In the genomic region with DNA sequence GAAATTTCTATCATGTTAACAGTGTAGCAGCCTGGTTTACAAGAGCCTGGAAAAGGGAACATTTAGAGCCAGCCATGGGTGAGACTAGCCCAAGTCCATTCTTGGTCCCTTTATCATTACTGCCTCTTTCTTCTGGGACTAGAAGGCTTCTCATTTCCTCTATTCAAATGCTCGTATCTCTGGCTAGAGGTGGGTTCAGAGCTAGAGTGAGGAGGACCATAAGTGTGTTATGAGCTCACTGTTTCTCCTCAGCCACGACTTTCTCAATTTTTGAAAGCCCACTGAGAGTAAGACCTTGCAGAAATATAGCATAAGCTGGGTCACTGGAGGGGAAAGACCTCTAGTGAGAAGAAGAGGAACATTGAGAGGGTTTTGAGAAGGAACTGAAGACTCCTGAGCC, we compare ENCODE assay signal across 1 cellular context.
TF ChIP-seq lines count a peak whose summit lies in the region.

No MANE protein-coding gene starts in this region.

TF ChIP-seq in SK-N-SH treated with all-trans-retinoic acid at 6 μM for 48 hours, 23 proteins besides CTCF, POLR2A, EP300 and RAD21 (continued from another document):
- TF ChIP-seq, protein P1, sequence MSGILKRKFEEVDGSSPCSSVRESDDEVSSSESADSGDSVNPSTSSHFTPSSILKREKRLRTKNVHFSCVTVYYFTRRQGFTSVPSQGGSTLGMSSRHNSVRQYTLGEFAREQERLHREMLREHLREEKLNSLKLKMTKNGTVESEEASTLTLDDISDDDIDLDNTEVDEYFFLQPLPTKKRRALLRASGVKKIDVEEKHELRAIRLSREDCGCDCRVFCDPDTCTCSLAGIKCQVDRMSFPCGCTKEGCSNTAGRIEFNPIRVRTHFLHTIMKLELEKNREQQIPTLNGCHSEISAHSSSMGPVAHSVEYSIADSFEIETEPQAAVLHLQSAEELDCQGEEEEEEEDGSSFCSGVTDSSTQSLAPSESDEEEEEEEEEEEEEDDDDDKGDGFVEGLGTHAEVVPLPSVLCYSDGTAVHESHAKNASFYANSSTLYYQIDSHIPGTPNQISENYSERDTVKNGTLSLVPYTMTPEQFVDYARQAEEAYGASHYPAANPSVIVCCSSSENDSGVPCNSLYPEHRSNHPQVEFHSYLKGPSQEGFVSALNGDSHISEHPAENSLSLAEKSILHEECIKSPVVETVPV (CRISPR knock-in tag; IDR thresholded peaks at IDR 0.05), result no peak
- no peak for TF ChIP-seq RARB (CRISPR knock-in tag; IDR thresholded peaks at IDR 0.05)
- TF ChIP-seq ZFP3 (CRISPR knock-in tag; IDR thresholded peaks at IDR 0.05), result no peak
